8 cellular contexts compared by ENCODE assay signal in genomic region chr10:102113956-102114857, GRCh38. TPM values are rescaled to one million over a fixed set of nuclear protein-coding genes. Genes with fewer than 3 reads are reported as not detected.
DNase-seq lines count a peak whose midpoint lies in the region; ATAC-seq and TF ChIP-seq lines count a peak whose summit lies in the region.

No MANE protein-coding gene starts in this region.

- H3K4me1 ChIP-seq in fibroblast of lung (ENCODE audit: control insufficient read depth, extremely low read depth, insufficient read depth, low read length) = peaks cover 34% of the 10 kb centered on the region
- H3K4me1 ChIP-seq in neuron (ENCODE audit: insufficient read depth, low read length) = peaks cover 59% of the 10 kb centered on the region

- H3K27me3 Mint-ChIP-seq in activated CD4-positive, alpha-beta T cell treated with anti-CD3 and anti-CD28 coated beads for 36 hours = no peaks in the 10 kb centered on the region

- H3K27ac ChIP-seq in VCaP = peak overlapping the region; percentile 86
- H3K27ac ChIP-seq in fibroblast of lung (ENCODE audit: insufficient read depth, low read length) = peak overlapping the region; percentile 50

- intact Hi-C loops in activated CD4-positive, alpha-beta T cell treated with anti-CD3 and anti-CD28 coated beads for 36 hours (cut with DNase I, micrococcal nuclease) = loop anchor here in 1 of 2 experiments (1.0 to 10.0 kb wide), 2 partner anchors 331 to 419 kb away; partner anchors contain the start of genes FBXW4 and NPM3

- H3K79me2 ChIP-seq in fibroblast of lung (ENCODE audit: control insufficient read depth, insufficient read depth, low read length) = peaks cover 70% of the 10 kb centered on the region

- peaks cover 55% of the 10 kb centered on the region for H3K4me1 Mint-ChIP-seq in activated CD4-positive, alpha-beta T cell treated with anti-CD3 and anti-CD28 coated beads for 36 hours

- POLR2A ChIA-PET in activated CD4-positive, alpha-beta T cell treated with anti-CD3 and anti-CD28 coated beads for 36 hours (lab: Charles Lee) = interaction anchor here (0.6 to 1.5 kb wide), 4 partner anchors 8 to 57 kb away, joined by 3 to 6 read pairs (median 4); partner anchors contain the start of gene NOLC1

- H3K27ac Mint-ChIP-seq in activated CD4-positive, alpha-beta T cell treated with anti-CD3 and anti-CD28 coated beads for 36 hours = peak overlapping the region; percentile 97

- peak; percentile 38 for DNase-seq in activated CD4-positive, alpha-beta T cell treated with anti-CD3 and anti-CD28 coated beads for 36 hours
- no peak for DNase-seq in activated CD4-positive, alpha-beta T cell treated with anti-CD3 and anti-CD28 coated beads for 1 hour
- DNase-seq in fibroblast of lung (ENCODE audit: low read depth in 2 of 2) = peak in 1 of 2 donors; percentile 27
- no peak for DNase-seq in NCI-H1436 (lab: John Stamatoyannopoulos, UW)
- no peak for DNase-seq in iPS-NIHi7 (ENCODE audit: extremely low spot score)

- H3K9me3 Mint-ChIP-seq in activated CD4-positive, alpha-beta T cell treated with anti-CD3 and anti-CD28 coated beads for 36 hours (ENCODE audit: low read depth) = no peaks in the 10 kb centered on the region

- no peaks in the 10 kb centered on the region for H4K20me1 ChIP-seq in fibroblast of lung (ENCODE audit: control insufficient read depth, extremely low read depth, insufficient read depth, low read length)

- peak overlapping the region; percentile 64 for H3K9ac ChIP-seq in fibroblast of lung (ENCODE audit: insufficient read depth, low read length)

- H3K36me3 ChIP-seq in fibroblast of lung (ENCODE audit: control insufficient read depth, insufficient read depth, low read length) = peaks cover 19% of the 10 kb centered on the region
- H3K36me3 ChIP-seq in neuron (ENCODE audit: insufficient read depth, low read length) = peaks cover 32% of the 10 kb centered on the region

- peaks cover 34% of the 10 kb centered on the region for H3K36me3 Mint-ChIP-seq in activated CD4-positive, alpha-beta T cell treated with anti-CD3 and anti-CD28 coated beads for 36 hours (ENCODE audit: low read depth)

- no peak for ATAC-seq in activated CD4-positive, alpha-beta T cell treated with anti-CD3 and anti-CD28 coated beads for 36 hours
- ATAC-seq in HG03045 (IDR thresholded peaks at IDR 0.05; ENCODE audit: unreplicated experiment) = peak; percentile 19

- H3K4me2 ChIP-seq in fibroblast of lung (ENCODE audit: extremely low read depth, insufficient read depth, low read length) = peak overlapping the region; percentile 73

- H3K27me3 ChIP-seq in fibroblast of lung (ENCODE audit: control insufficient read depth, insufficient read depth, low read length) (no peaks in the 10 kb centered on the region), neuron (ENCODE audit: insufficient read depth, low read length) (no peaks in the 10 kb centered on the region)

- H3K4me3 ChIP-seq in fibroblast of lung (replicated peaks in 1 of 4; ENCODE audit: control extremely low read depth in 1 of 4, insufficient read depth in 1 of 4, low read depth in 3 of 4, low read length in 4 of 4) (peak overlapping the region; percentile 46 to 87 (median 66)), neuron (ENCODE audit: low read length) (peak overlapping the region; percentile 61)

- H3K9me3 ChIP-seq in fibroblast of lung (ENCODE audit: control insufficient read depth, insufficient read depth, low read depth, low read length) (no peaks in the 10 kb centered on the region), neuron (ENCODE audit: low read length) (no peaks in the 10 kb centered on the region)

- CTCF ChIA-PET in activated CD4-positive, alpha-beta T cell treated with anti-CD3 and anti-CD28 coated beads for 36 hours (lab: Charles Lee) = interaction anchor here (0.6 to 2.2 kb wide), 9 partner anchors 11 to 383 kb away, joined by 3 to 8 read pairs (median 4); no protein-coding TSS in a partner anchor

- H2AFZ ChIP-seq in fibroblast of lung (ENCODE audit: low read length) (no peak overlapping the region), neuron (ENCODE audit: low read depth, low read length) (no peak overlapping the region)

- H3K4me3 Mint-ChIP-seq in activated CD4-positive, alpha-beta T cell treated with anti-CD3 and anti-CD28 coated beads for 36 hours = peak overlapping the region; percentile 81

- TF ChIP-seq CTCF in VCaP (conservative IDR thresholded peaks at IDR 0.05) = no peak
- no peak for TF ChIP-seq CTCF in fibroblast of lung (conservative IDR thresholded peaks at IDR 0.05 in 1 of 2, IDR thresholded peaks at IDR 0.05 in 1 of 2; ENCODE audit: low read depth in 1 of 2, low read length in 2 of 2)

RNA-seq across cellular contexts. Expression of gene LDB1, which starts 6.0 kb away (rescaled TPM):
- 10 to 100 TPM; 69.6 to 86.7 TPM for total RNA-seq in activated CD4-positive, alpha-beta T cell treated with anti-CD3 and anti-CD28 coated beads for 36 hours
- total RNA-seq in fibroblast of lung = 39.5 and 45.1 TPM in 2 replicates
- 41.6 and 50.6 TPM in 2 replicates for polyA plus RNA-seq in fibroblast of lung
- polyA plus RNA-seq in fibroblast of lung (2012) = 38.5 and 46.9 TPM in 2 replicates
- 162 and 205 TPM in 2 replicates for polyA minus RNA-seq in fibroblast of lung (ENCODE audit: low replicate concordance)

RNA-seq across cellular contexts. Expression of gene PPRC1, which starts 18.6 kb away (rescaled TPM):
- total RNA-seq in activated CD4-positive, alpha-beta T cell treated with anti-CD3 and anti-CD28 coated beads for 36 hours = 10 to 100 TPM; 61.3 to 74.7 TPM
- total RNA-seq in fibroblast of lung = 9.9 and 10.0 TPM in 2 replicates
- 13.5 and 21.0 TPM in 2 replicates for polyA plus RNA-seq in fibroblast of lung
- polyA plus RNA-seq in fibroblast of lung (2012) = 22.5 and 29.0 TPM in 2 replicates
- polyA minus RNA-seq in fibroblast of lung (ENCODE audit: low replicate concordance) = 129 and 156 TPM in 2 replicates

RNA-seq across cellular contexts. Expression of gene NOLC1, which starts 38.0 kb away (rescaled TPM):
- total RNA-seq in activated CD4-positive, alpha-beta T cell treated with anti-CD3 and anti-CD28 coated beads for 36 hours = 100 to 1,000 TPM; 206 to 283 TPM
- 16.5 and 23.4 TPM in 2 replicates for total RNA-seq in fibroblast of lung
- 64.7 and 105 TPM in 2 replicates for polyA plus RNA-seq in fibroblast of lung
- polyA plus RNA-seq in fibroblast of lung (2012) = 34.1 and 48.1 TPM in 2 replicates
- 3.0 and 19.3 TPM in 2 replicates for polyA minus RNA-seq in fibroblast of lung (ENCODE audit: low replicate concordance)

RNA-seq across cellular contexts. Expression of gene HPS6, which starts 49.1 kb away (rescaled TPM):
- 10 to 100 TPM; 12.9 to 18.9 TPM for total RNA-seq in activated CD4-positive, alpha-beta T cell treated with anti-CD3 and anti-CD28 coated beads for 36 hours
- 28.5 and 30.1 TPM in 2 replicates for total RNA-seq in fibroblast of lung
- 8.0 and 9.4 TPM in 2 replicates for polyA plus RNA-seq in fibroblast of lung
- 12.9 and 18.3 TPM in 2 replicates for polyA plus RNA-seq in fibroblast of lung (2012)
- 14.2 and 22.4 TPM in 2 replicates for polyA minus RNA-seq in fibroblast of lung (ENCODE audit: low replicate concordance)

RNA-seq across cellular contexts. Expression of gene ARMH3, which starts 58.2 kb away (rescaled TPM):
- 10 to 100 TPM; 16.0 to 21.0 TPM for total RNA-seq in activated CD4-positive, alpha-beta T cell treated with anti-CD3 and anti-CD28 coated beads for 36 hours
- 8.5 and 14.5 TPM in 2 replicates for total RNA-seq in fibroblast of lung
- 16.4 and 20.5 TPM in 2 replicates for polyA plus RNA-seq in fibroblast of lung
- polyA plus RNA-seq in fibroblast of lung (2012) = 14.1 and 19.3 TPM in 2 replicates
- 18.0 and 19.3 TPM in 2 replicates for polyA minus RNA-seq in fibroblast of lung (ENCODE audit: low replicate concordance)
